In the genomic region with DNA sequence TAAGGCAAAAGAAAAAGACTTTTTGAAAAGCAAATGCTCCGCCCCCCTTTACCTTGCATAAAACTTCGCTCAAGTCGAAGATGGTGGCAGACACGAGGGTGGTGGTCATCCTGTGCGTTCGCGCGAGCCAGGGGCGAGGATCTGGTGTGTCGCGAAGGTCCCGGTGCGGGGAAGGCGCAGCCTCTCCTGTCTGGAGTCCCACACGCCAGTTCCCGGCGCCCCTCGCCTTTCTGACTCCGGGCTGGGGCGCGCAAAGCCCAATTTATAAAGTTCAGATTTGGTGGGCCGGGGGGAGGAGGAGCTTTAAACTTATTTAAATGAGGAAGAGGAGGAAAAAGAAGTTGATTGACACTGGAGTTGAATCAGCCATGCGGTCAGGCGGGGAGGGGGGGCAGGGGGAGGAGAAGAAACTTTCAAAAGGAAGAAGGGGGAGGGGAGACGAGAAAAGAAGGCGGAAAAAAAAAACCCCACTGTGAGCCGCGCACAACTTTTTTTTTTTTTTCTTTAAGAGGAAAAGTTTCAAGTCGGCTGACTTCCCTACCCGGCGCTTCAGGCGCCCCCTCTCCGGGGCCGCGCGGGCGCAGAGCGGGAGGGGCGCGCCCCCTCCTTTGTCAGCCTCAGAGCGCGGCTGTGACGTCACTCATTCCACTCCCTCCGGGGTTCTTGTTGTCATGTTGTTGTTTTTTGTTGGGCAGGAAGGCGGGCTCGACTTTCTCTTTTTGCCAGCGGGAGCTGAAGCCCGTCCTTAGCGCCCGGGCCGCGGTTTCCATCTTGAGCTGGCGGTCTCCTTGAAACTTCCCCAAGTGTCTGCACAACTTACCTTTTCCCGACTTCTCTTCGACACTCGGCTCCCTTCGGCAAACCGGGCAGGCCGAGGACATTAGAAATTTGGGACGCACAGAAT, we compare ENCODE assay signal across 1 cellular context.
TF ChIP-seq lines count a peak whose summit lies in the region.

A gene with protein sequence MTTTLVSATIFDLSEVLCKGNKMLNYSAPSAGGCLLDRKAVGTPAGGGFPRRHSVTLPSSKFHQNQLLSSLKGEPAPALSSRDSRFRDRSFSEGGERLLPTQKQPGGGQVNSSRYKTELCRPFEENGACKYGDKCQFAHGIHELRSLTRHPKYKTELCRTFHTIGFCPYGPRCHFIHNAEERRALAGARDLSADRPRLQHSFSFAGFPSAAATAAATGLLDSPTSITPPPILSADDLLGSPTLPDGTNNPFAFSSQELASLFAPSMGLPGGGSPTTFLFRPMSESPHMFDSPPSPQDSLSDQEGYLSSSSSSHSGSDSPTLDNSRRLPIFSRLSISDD (minus strand): TSS at position 238 of the 904 bp plus-strand sequence. CDS start 129 bp downstream, at position 109.

TF ChIP-seq in HEK293, 187 proteins besides CTCF, POLR2A, EP300 and RAD21 (continued from another document and continues in another):
- TF ChIP-seq, protein P1, sequence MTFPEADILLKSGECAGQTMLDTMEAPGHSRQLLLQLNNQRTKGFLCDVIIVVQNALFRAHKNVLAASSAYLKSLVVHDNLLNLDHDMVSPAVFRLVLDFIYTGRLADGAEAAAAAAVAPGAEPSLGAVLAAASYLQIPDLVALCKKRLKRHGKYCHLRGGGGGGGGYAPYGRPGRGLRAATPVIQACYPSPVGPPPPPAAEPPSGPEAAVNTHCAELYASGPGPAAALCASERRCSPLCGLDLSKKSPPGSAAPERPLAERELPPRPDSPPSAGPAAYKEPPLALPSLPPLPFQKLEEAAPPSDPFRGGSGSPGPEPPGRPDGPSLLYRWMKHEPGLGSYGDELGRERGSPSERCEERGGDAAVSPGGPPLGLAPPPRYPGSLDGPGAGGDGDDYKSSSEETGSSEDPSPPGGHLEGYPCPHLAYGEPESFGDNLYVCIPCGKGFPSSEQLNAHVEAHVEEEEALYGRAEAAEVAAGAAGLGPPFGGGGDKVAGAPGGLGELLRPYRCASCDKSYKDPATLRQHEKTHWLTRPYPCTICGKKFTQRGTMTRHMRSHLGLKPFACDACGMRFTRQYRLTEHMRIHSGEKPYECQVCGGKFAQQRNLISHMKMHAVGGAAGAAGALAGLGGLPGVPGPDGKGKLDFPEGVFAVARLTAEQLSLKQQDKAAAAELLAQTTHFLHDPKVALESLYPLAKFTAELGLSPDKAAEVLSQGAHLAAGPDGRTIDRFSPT (tag by site-specific recombination; IDR thresholded peaks at IDR 0.05) = no peak
- peak; percentile 97 for TF ChIP-seq ZBTB8A (tag by site-specific recombination; IDR thresholded peaks at IDR 0.05)
- no peak for TF ChIP-seq ZNF704 (tag by site-specific recombination; IDR thresholded peaks at IDR 0.05)
- no peak for TF ChIP-seq ZNF701 (tag by site-specific recombination; IDR thresholded peaks at IDR 0.05)
- peak; percentile 64 for TF ChIP-seq PRDM1 (tag by site-specific recombination; IDR thresholded peaks at IDR 0.05)
- TF ChIP-seq ZNF140 (tag by site-specific recombination; IDR thresholded peaks at IDR 0.05) = no peak
- TF ChIP-seq ZNF776 (tag by site-specific recombination; IDR thresholded peaks at IDR 0.05; ENCODE audit: borderline replicate concordance) = no peak
- TF ChIP-seq, protein P2, sequence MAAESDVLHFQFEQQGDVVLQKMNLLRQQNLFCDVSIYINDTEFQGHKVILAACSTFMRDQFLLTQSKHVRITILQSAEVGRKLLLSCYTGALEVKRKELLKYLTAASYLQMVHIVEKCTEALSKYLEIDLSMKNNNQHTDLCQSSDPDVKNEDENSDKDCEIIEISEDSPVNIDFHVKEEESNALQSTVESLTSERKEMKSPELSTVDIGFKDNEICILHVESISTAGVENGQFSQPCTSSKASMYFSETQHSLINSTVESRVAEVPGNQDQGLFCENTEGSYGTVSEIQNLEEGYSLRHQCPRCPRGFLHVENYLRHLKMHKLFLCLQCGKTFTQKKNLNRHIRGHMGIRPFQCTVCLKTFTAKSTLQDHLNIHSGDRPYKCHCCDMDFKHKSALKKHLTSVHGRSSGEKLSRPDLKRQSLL (tag by site-specific recombination; IDR thresholded peaks at IDR 0.05) = no peak
- no peak for TF ChIP-seq ZNF777 (tag by site-specific recombination; IDR thresholded peaks at IDR 0.05; ENCODE audit: borderline replicate concordance)
- no peak for TF ChIP-seq ZSCAN30 (tag by site-specific recombination; IDR thresholded peaks at IDR 0.05)
- TF ChIP-seq ZNF174 (tag by site-specific recombination; IDR thresholded peaks at IDR 0.05) = no peak
- TF ChIP-seq ZNF639 (tag by site-specific recombination; IDR thresholded peaks at IDR 0.05) = no peak
- TF ChIP-seq ZNF629 (tag by site-specific recombination; IDR thresholded peaks at IDR 0.05) = peak; percentile 97
- no peak for TF ChIP-seq ZNF221 (tag by site-specific recombination; IDR thresholded peaks at IDR 0.05; ENCODE audit: borderline replicate concordance)
- no peak for TF ChIP-seq GLI4 (tag by site-specific recombination; IDR thresholded peaks at IDR 0.05)
- no peak for TF ChIP-seq ZNF664 (tag by site-specific recombination; IDR thresholded peaks at IDR 0.05)
- no peak for TF ChIP-seq ZNF837 (tag by site-specific recombination; IDR thresholded peaks at IDR 0.05)
- TF ChIP-seq ZNF768 (tag by site-specific recombination; IDR thresholded peaks at IDR 0.05) = no peak
- TF ChIP-seq ZNF114 (tag by site-specific recombination; IDR thresholded peaks at IDR 0.05) = no peak
- TF ChIP-seq ZNF580 (tag by site-specific recombination; IDR thresholded peaks at IDR 0.05) = no peak
- TF ChIP-seq WT1 (tag by site-specific recombination; IDR thresholded peaks at IDR 0.05) = peak; percentile 53; the same call in 1 of the 2 replicates
- TF ChIP-seq ELK4 (IDR thresholded peaks at IDR 0.05; ENCODE audit: borderline replicate concordance, low read depth, low read length) = no peak
- TF ChIP-seq ZNF211 (tag by site-specific recombination; IDR thresholded peaks at IDR 0.05; ENCODE audit: low read depth) = no peak
- TF ChIP-seq, protein P3, sequence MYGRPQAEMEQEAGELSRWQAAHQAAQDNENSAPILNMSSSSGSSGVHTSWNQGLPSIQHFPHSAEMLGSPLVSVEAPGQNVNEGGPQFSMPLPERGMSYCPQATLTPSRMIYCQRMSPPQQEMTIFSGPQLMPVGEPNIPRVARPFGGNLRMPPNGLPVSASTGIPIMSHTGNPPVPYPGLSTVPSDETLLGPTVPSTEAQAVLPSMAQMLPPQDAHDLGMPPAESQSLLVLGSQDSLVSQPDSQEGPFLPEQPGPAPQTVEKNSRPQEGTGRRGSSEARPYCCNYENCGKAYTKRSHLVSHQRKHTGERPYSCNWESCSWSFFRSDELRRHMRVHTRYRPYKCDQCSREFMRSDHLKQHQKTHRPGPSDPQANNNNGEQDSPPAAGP (tag by site-specific recombination; IDR thresholded peaks at IDR 0.05) = no peak
- TF ChIP-seq ZNF10 (tag by site-specific recombination; IDR thresholded peaks at IDR 0.05) = no peak
- no peak for TF ChIP-seq BCL11A (tag by site-specific recombination; IDR thresholded peaks at IDR 0.05; ENCODE audit: low read depth)
- no peak for TF ChIP-seq ZNF549 (tag by site-specific recombination; IDR thresholded peaks at IDR 0.05)
- no peak for TF ChIP-seq ZNF37A (tag by site-specific recombination; IDR thresholded peaks at IDR 0.05)
- TF ChIP-seq ZNF791 (tag by site-specific recombination; IDR thresholded peaks at IDR 0.05) = no peak
- no peak for TF ChIP-seq ZFP37 (tag by site-specific recombination; IDR thresholded peaks at IDR 0.05)
- TF ChIP-seq ZXDB (tag by site-specific recombination; IDR thresholded peaks at IDR 0.05) = peak; percentile 61
- TF ChIP-seq ZBTB11 (tag by site-specific recombination; conservative IDR thresholded peaks at IDR 0.05; ENCODE audit: low read depth) = 0 out of 2 replicates have a peak, but pooled peaks have one; percentile 23
- no peak for TF ChIP-seq ZNF561 (tag by site-specific recombination; IDR thresholded peaks at IDR 0.05; ENCODE audit: borderline replicate concordance)
- TF ChIP-seq KLF1 (tag by site-specific recombination; IDR thresholded peaks at IDR 0.05) = no peak
- TF ChIP-seq ZNF169 (tag by site-specific recombination; IDR thresholded peaks at IDR 0.05) = no peak
- TF ChIP-seq ZNF280C (tag by site-specific recombination; IDR thresholded peaks at IDR 0.05) = no peak
- TF ChIP-seq, protein P4, sequence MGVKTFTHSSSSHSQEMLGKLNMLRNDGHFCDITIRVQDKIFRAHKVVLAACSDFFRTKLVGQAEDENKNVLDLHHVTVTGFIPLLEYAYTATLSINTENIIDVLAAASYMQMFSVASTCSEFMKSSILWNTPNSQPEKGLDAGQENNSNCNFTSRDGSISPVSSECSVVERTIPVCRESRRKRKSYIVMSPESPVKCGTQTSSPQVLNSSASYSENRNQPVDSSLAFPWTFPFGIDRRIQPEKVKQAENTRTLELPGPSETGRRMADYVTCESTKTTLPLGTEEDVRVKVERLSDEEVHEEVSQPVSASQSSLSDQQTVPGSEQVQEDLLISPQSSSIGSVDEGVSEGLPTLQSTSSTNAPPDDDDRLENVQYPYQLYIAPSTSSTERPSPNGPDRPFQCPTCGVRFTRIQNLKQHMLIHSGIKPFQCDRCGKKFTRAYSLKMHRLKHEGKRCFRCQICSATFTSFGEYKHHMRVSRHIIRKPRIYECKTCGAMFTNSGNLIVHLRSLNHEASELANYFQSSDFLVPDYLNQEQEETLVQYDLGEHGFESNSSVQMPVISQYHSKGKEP (tag by site-specific recombination; IDR thresholded peaks at IDR 0.05) = no peak
- TF ChIP-seq ZNF555 (tag by site-specific recombination; conservative IDR thresholded peaks at IDR 0.05) = no peak
- TF ChIP-seq ZNF521 (tag by site-specific recombination; IDR thresholded peaks at IDR 0.05) = no peak
- no peak for TF ChIP-seq ZNF571 (tag by site-specific recombination; IDR thresholded peaks at IDR 0.05)
- no peak for TF ChIP-seq ZNF426 (tag by site-specific recombination; IDR thresholded peaks at IDR 0.05)
- TF ChIP-seq ZNF24 (tag by site-specific recombination; IDR thresholded peaks at IDR 0.05) = no peak
